ENCODE assay signal across 8 cellular contexts in genomic region chr5:119070828-119071572, GRCh38.
DNase-seq lines count a peak whose midpoint lies in the region; ATAC-seq and FAIRE-seq lines count a peak whose summit lies in the region.

A gene with protein sequence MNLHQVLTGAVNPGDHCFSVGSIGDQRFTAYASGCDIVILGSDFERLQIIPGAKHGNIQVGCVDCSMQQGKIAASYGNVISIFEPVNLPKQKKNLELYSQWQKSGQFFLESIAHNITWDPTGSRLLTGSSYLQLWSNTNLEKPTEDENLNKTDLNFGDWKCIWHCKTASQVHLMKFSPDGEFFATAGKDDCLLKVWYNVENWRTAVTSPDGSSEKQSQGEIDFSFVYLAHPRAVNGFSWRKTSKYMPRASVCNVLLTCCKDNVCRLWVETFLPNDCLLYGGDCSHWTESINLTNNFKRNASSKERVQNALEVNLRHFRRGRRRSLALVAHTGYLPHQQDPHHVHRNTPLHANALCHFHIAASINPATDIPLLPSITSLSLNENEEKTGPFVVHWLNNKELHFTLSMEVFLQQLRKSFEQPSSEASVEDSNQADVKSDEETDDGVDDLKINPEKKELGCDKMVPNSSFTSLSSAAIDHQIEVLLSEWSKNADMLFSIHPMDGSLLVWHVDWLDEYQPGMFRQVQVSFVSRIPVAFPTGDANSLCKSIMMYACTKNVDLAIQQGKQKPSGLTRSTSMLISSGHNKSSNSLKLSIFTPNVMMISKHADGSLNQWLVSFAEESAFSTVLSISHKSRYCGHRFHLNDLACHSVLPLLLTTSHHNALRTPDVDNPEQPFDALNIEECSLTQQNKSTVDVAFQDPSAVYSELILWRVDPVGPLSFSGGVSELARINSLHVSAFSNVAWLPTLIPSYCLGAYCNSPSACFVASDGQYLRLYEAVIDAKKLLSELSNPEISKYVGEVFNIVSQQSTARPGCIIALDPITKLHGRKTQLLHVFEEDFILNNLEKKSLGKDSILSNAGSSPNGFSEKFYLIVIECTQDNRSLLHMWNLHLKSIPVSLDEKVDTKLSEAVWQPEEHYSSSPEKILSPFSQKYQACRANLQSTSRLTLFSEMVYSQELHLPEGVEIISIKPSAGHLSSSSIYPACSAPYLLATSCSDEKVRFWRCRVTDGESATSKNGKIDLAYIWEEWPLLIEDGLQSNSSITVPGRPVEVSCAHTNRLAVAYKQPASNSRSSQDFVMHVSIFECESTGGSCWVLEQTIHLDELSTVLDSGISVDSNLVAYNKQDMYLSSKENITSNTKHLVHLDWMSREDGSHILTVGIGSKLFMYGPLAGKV (N-terminal part only) (plus strand): TSS chr5:119071087. CDS start chr5:119071570, 483 bp downstream.

- ATAC-seq in GM19035 (IDR thresholded peaks at IDR 0.05; ENCODE audit: unreplicated experiment) = peak; percentile 80
- peak; percentile 85 for ATAC-seq in HG03354 (IDR thresholded peaks at IDR 0.05; ENCODE audit: poor library complexity, severe bottlenecking, unreplicated experiment)
- peak; percentile 88 to 89 for ATAC-seq in activated CD4-positive, CD25-positive, alpha-beta regulatory T cell treated with anti-CD3 and anti-CD28 coated beads, Interleukin-2, amount 50 U/mL, for 24 hours

- peak; percentile 92 for DNase-seq in AG08396 (ENCODE audit: low spot score)
- DNase-seq in NCI-H446 treated with DMSO at 0.1 percent for 48 hours (lab: John Stamatoyannopoulos, UW) = peak; percentile 99
- peak; percentile 99 for DNase-seq in cerebellar cortex (ENCODE audit: low spot score)
- peak; percentile 97 for DNase-seq in stimulated activated CD4-positive, alpha-beta T cell treated with anti-CD3 and anti-CD28 coated beads, Interleukin-12 subunit alpha, Interleukin-12 subunit beta, amount 100 ng/mL, for 4 hours

- FAIRE-seq in islet of Langerhans (lab: Jason Lieb, UNC) = peak; percentile 81

Comparison
In these comparisons a context has a peak if more than half of its experiments do, and no peak if none do; other contexts are left out.
1. Peak in every context shown above with its lines: DNase-seq and ATAC-seq.